In genomic region chr1:162293293-162293692, GRCh38 we compare ENCODE assay signal across 29 cellular contexts.
"Had no signal": no experiment of that assay in that cellular context is flagged by ENCODE, and none has a peak within 500 bp of the region (broad histone marks: within the 10 kb centered on the region; RNA-seq: fewer than 3 reads in every experiment).

No MANE protein-coding gene starts in this region.

- H3K36me3 ChIP-seq: esophagus squamous epithelium, heart right ventricle, lower lobe of right lung, neural progenitor cell, prostate gland, right atrium auricular region, stomach, thyroid gland, vagina had no signal

- H3K27me3 Mint-ChIP-seq: natural killer cell treated with Interleukin-12 subunit alpha and Interleukin-12 subunit beta and Interleukin-15 and Interleukin-18, amount 100 ng/mL, for 72 hours had no signal

- H3K27ac ChIP-seq: coronary artery, esophagus squamous epithelium, heart right ventricle, lower lobe of right lung, neural progenitor cell, prostate gland, right atrium auricular region, stomach, thyroid gland, vagina had no signal

- ATAC-seq: heart right ventricle; left ventricle myocardium superior; lower lobe of right lung; mucosa of descending colon; natural killer cell treated with Interleukin-12 subunit alpha and Interleukin-12 subunit beta and Interleukin-15 and Interleukin-18, amount 100 ng/mL, for 72 hours; sciatic nerve; stimulated activated effector memory CD8-positive, alpha-beta T cell treated with anti-CD3 and anti-CD28 coated beads, Interleukin-12 subunit alpha, Interleukin-12 subunit beta, amount 100 ng/mL, for 72 hours had no signal

- H3K27me3 ChIP-seq: esophagus squamous epithelium, heart right ventricle, neural progenitor cell, right atrium auricular region, stomach, thyroid gland, vagina had no signal

- H3K4me3 ChIP-seq: coronary artery, esophagus squamous epithelium, heart right ventricle, lower lobe of right lung, mucosa of descending colon, neural progenitor cell, prostate gland, right atrium auricular region, smooth muscle cell, stomach, thyroid gland, vagina had no signal

- H3K9me3 Mint-ChIP-seq: naive B cell; natural killer cell treated with Interleukin-12 subunit alpha and Interleukin-12 subunit beta and Interleukin-15 and Interleukin-18, amount 100 ng/mL, for 72 hours; neural progenitor cell; stimulated activated effector memory CD8-positive, alpha-beta T cell treated with anti-CD3 and anti-CD28 coated beads, Interleukin-12 subunit alpha, Interleukin-12 subunit beta, amount 100 ng/mL, for 72 hours had no signal

- H3K36me3 Mint-ChIP-seq: naive B cell; natural killer cell treated with Interleukin-12 subunit alpha and Interleukin-12 subunit beta and Interleukin-15 and Interleukin-18, amount 100 ng/mL, for 72 hours; stimulated activated effector memory CD8-positive, alpha-beta T cell treated with anti-CD3 and anti-CD28 coated beads, Interleukin-12 subunit alpha, Interleukin-12 subunit beta, amount 100 ng/mL, for 72 hours had no signal

- DNase-seq: effector memory CD4-positive, alpha-beta T cell; erythroblast; esophagus squamous epithelium; foreskin melanocyte; glutamatergic neuron; heart right ventricle; hippocampal formation; islet precursor cell; left ventricle myocardium superior; lower lobe of right lung; mucosa of descending colon; naive B cell; nucleus accumbens; stimulated activated CD4-positive, alpha-beta T cell treated with anti-CD3 and anti-CD28 coated beads, Interleukin-12 subunit alpha, Interleukin-12 subunit beta, amount 100 ng/mL, for 4 hours; stimulated activated CD4-positive, alpha-beta T cell treated with anti-CD3 and anti-CD28 coated beads, Interleukin-2, amount 100 ng/mL, for 24 hours; stimulated activated CD4-positive, alpha-beta T cell treated with anti-CD3 and anti-CD28 coated beads, Interleukin-4, amount 100 ng/mL, for 24 hours; stimulated activated naive CD4-positive, alpha-beta T cell treated with Interleukin-2 at 50 U/mL for 16 hours; stomach; thyroid gland; trophoblast cell had no signal

- H3K27ac Mint-ChIP-seq: naive B cell had no signal

- H3K4me3 Mint-ChIP-seq: naive B cell; natural killer cell treated with Interleukin-12 subunit alpha and Interleukin-12 subunit beta and Interleukin-15 and Interleukin-18, amount 100 ng/mL, for 72 hours; neural progenitor cell; stimulated activated effector memory CD8-positive, alpha-beta T cell treated with anti-CD3 and anti-CD28 coated beads, Interleukin-12 subunit alpha, Interleukin-12 subunit beta, amount 100 ng/mL, for 72 hours had no signal

- H3K4me1 ChIP-seq: esophagus squamous epithelium, lower lobe of right lung, prostate gland, right atrium auricular region, thyroid gland, vagina had no signal

- H3K9me3 ChIP-seq: esophagus squamous epithelium, heart right ventricle, lower lobe of right lung, mucosa of descending colon, prostate gland, right atrium auricular region, stomach, thyroid gland, vagina had no signal

- H3K4me1 Mint-ChIP-seq: naive B cell; stimulated activated effector memory CD8-positive, alpha-beta T cell treated with anti-CD3 and anti-CD28 coated beads, Interleukin-12 subunit alpha, Interleukin-12 subunit beta, amount 100 ng/mL, for 72 hours had no signal

- H3K9ac ChIP-seq: neural progenitor cell had no signal
